In the genomic region with DNA sequence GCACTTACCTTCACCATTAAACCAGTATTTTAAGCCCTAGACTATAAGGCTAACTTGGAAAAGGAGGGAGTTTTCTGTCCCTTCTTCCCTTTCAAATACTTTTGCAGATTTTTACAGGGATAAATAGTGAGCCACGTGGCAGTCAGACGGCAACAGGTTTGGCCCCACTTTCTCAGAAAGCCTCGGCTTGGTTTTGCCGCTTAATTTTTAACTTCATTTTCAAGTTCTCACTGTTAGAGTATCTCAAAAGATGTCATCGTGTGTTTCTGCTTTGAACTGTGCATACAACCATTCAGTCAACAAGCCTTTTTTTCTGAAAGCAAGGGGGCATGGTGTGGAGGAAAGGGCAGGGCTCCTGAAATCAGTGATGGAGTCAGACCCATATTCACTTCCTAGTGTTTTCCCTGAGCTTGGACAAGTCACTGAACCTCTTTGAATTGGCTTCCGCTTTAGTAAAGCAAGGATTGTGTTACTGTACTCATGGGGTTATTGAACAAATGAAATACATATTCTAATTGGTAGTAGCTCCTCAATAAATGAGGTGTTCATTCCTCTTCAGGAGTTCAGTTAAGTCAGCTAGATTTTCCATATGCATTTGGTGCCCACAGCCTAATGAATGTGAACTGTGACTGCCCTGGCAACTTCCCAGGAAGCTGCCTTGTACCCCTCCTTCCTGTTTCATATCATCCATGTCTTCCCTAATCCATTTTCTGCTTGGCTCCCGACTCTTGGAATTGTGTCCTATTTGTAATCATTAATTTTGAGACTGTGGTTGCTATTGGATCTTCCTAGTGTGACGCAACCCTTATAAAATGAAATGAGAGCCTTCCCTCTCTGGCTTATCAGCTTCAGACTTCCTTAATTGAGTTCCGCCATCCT, we compare ENCODE assay signal across 1 cellular context.
A peak's percentile ranks its signal among the peaks of the same experiment; 100 is the strongest.
TF ChIP-seq lines count a peak whose summit lies in the region.

A gene with protein sequence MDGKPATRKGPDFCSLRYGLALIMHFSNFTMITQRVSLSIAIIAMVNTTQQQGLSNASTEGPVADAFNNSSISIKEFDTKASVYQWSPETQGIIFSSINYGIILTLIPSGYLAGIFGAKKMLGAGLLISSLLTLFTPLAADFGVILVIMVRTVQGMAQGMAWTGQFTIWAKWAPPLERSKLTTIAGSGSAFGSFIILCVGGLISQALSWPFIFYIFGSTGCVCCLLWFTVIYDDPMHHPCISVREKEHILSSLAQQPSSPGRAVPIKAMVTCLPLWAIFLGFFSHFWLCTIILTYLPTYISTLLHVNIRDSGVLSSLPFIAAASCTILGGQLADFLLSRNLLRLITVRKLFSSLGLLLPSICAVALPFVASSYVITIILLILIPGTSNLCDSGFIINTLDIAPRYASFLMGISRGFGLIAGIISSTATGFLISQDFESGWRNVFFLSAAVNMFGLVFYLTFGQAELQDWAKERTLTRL (minus strand): TSS at position 160 of the 879 bp plus-strand sequence. CDS start 4,895 bp downstream, outside the sequence.

TF ChIP-seq in liver, 16 proteins besides CTCF, POLR2A, EP300 and RAD21 (continued from another document):
- TF ChIP-seq ATF3 (IDR thresholded peaks at IDR 0.05) (peak; percentile 83), HNF4A (conservative IDR thresholded peaks at IDR 0.05) (peak in 1 of 2 donors; percentile 22), HNF4G (IDR thresholded peaks at IDR 0.05) (no peak), FOXA2 (IDR thresholded peaks at IDR 0.05) (no peak), REST (IDR thresholded peaks at IDR 0.05) (peak; percentile 78), JUND (IDR thresholded peaks at IDR 0.05) (peak; percentile 12 to 62), FOXA1 (IDR thresholded peaks at IDR 0.05) (peak; percentile 29), GABPA (IDR thresholded peaks at IDR 0.05 in 1 of 2, conservative IDR thresholded peaks at IDR 0.05 in 1 of 2) (no peak)
